In the genomic region with DNA sequence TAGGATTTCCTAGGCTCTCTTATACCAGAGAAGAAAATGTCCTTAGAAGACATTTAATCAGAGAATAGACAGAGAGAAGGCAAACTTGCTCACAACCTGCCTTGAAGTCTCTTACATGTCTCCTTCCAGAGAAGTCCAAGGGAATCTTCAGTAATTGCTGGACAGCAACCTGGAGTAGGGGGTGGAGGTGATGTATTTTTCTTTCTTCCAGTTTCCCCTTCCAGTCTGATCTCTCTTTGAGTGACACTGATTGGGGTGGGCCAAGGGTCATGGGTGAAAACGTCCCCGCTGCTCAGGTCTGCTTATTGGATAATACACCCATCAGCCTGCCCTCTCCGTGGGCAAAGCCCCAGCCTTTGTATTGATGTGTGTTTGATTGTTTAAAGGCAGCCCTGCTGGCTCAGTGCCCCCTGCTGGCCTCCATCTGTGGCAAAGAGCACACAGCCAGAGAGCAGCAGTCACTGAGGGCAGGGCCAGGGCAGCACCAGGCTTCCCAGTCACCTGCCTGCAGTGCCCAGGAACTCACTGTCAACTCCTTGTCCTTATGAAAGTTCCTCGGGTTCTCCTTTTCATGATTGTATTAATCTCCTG, we compare ENCODE assay signal across 8 cellular contexts. TPM values are rescaled to one million over a fixed set of nuclear protein-coding genes. Genes with fewer than 3 reads are reported as not detected.
DNase-seq lines count a peak whose midpoint lies in the region; ATAC-seq, FAIRE-seq and TF ChIP-seq lines count a peak whose summit lies in the region.

No MANE protein-coding gene starts in this region.

- ATAC-seq in activated CD4-positive, alpha-beta T cell treated with anti-CD3 and anti-CD28 coated beads for 36 hours = peak; percentile 84
- no peak for ATAC-seq in GM21786 (IDR thresholded peaks at IDR 0.05; ENCODE audit: unreplicated experiment)
- ATAC-seq in HG03460 (IDR thresholded peaks at IDR 0.05; ENCODE audit: unreplicated experiment) = no peak
- no peak for ATAC-seq in GM21526 (IDR thresholded peaks at IDR 0.05; ENCODE audit: low FRiP score, unreplicated experiment)

- no peak overlapping the region for H3K4me3 Mint-ChIP-seq in activated CD4-positive, alpha-beta T cell treated with anti-CD3 and anti-CD28 coated beads for 36 hours

- CTCF ChIA-PET in activated CD4-positive, alpha-beta T cell treated with anti-CD3 and anti-CD28 coated beads for 36 hours (lab: Charles Lee) = interaction anchor here (0.6 to 2.5 kb wide), 6 partner anchors 125 to 642 kb away, joined by 3 to 14 read pairs (median 3); no protein-coding TSS in a partner anchor
- CTCF ChIA-PET in H1 (lab: Charles Lee; ENCODE audit: partially characterized antibody) = interaction anchor here (0.6 to 1.6 kb wide), 7 partner anchors 12 to 155 kb away, joined by 3 to 5 read pairs (median 3); no protein-coding TSS in a partner anchor

- no peak overlapping the region for H2BK120ac ChIP-seq in H1 (replicated peaks; ENCODE audit: low read depth, low read length)

- H3K27me3 ChIP-seq in BE2C = no peaks in the 10 kb centered on the region
- no peaks in the 10 kb centered on the region for H3K27me3 ChIP-seq in HL-60 (ENCODE audit: insufficient read depth, poor library complexity, severe bottlenecking)
- H3K27me3 ChIP-seq in H1 (replicated peaks in 1 of 4; ENCODE audit: control insufficient read depth in 3 of 4, extremely low read depth in 1 of 4, insufficient read depth in 3 of 4, low read length in 3 of 4) = no peaks in the 10 kb centered on the region
- no peaks in the 10 kb centered on the region for H3K27me3 ChIP-seq in small intestine (ENCODE audit: control insufficient read depth in 2 of 2, insufficient read depth in 2 of 2, low read length in 2 of 2)

- H3K27ac Mint-ChIP-seq in activated CD4-positive, alpha-beta T cell treated with anti-CD3 and anti-CD28 coated beads for 36 hours = no peak overlapping the region

- peaks cover 4% of the 10 kb centered on the region for H3K27me3 Mint-ChIP-seq in activated CD4-positive, alpha-beta T cell treated with anti-CD3 and anti-CD28 coated beads for 36 hours

- H4K20me1 ChIP-seq in H1 (replicated peaks in 1 of 2; ENCODE audit: control insufficient read depth in 1 of 2, insufficient read depth in 2 of 2, low read length in 2 of 2) = no peaks in the 10 kb centered on the region

- no peaks in the 10 kb centered on the region for H3K4me1 Mint-ChIP-seq in activated CD4-positive, alpha-beta T cell treated with anti-CD3 and anti-CD28 coated beads for 36 hours

- no peak overlapping the region for H3K56ac ChIP-seq in H1 (replicated peaks; ENCODE audit: insufficient read length, low read depth, low read length)

- no peak overlapping the region for H4K5ac ChIP-seq in H1 (ENCODE audit: insufficient read length, low read depth, low read length)

- H2BK12ac ChIP-seq in H1 (ENCODE audit: low read depth, low read length) = no peak overlapping the region

- H3K27ac ChIP-seq in HL-60 (replicated peaks) (no peak overlapping the region), H1 (ENCODE audit: low read depth, low read length) (no peak overlapping the region), small intestine (ENCODE audit: low read depth in 1 of 2, low read length in 1 of 2) (peak overlapping the region in 1 of 2 donors; percentile 13)

- H3K4me1 ChIP-seq in BE2C (peaks cover 8% of the 10 kb centered on the region), H1 (replicated peaks in 1 of 4; ENCODE audit: control insufficient read depth in 3 of 4, insufficient read depth in 4 of 4, low read length in 3 of 4) (peaks cover 4 to 13% (median 6%) of the 10 kb centered on the region in 4 experiments; a peak in 6 of 7 replicates), small intestine (ENCODE audit: control insufficient read depth in 2 of 2, insufficient read depth in 1 of 2, low read depth in 1 of 2, low read length in 1 of 2) (peaks cover 14 to 23% of the 10 kb centered on the region in 2 donors)

- no peak overlapping the region for H3K4me3 ChIP-seq in BE2C (ENCODE audit: low read depth, low read length)
- H3K4me3 ChIP-seq in HL-60 (replicated peaks; ENCODE audit: insufficient read depth, low read length) = no peak overlapping the region
- H3K4me3 ChIP-seq in H1 (ENCODE audit: extremely low read depth in 1 of 4, insufficient read depth in 2 of 4, low read depth in 3 of 4, low read length in 4 of 4) = peak overlapping the region in 1 of 4 experiments; percentile 7; a peak in 1 of 8 replicates
- no peak overlapping the region for H3K4me3 ChIP-seq in small intestine (ENCODE audit: low read depth in 1 of 2, low read length in 2 of 2)

- DNase-seq in BE2C (peak; percentile 38), HL-60 (ENCODE audit: low read depth in 1 of 2, low spot score in 1 of 2) (peak in 1 of 2 experiments; percentile 45), H1 (ENCODE audit: low read depth in 1 of 2, low spot score in 2 of 2) (peak in 1 of 2 experiments; percentile 76), small intestine (peak; percentile 81)
- DNase-seq in activated CD4-positive, alpha-beta T cell treated with anti-CD3 and anti-CD28 coated beads for 36 hours = peak; percentile 69

- no peak overlapping the region for H3K4ac ChIP-seq in H1 (replicated peaks; ENCODE audit: insufficient read length, low read depth, low read length)

- no peak overlapping the region for H2BK20ac ChIP-seq in H1 (ENCODE audit: low read length)

- intact Hi-C loops in activated CD4-positive, alpha-beta T cell treated with anti-CD3 and anti-CD28 coated beads for 36 hours (cut with DNase I, micrococcal nuclease) = loop anchor here (1.0 kb wide), 1 partner anchor 145 kb away; no protein-coding TSS in a partner anchor

- H3K18ac ChIP-seq in H1 (ENCODE audit: extremely low read depth, low read length) = no peak overlapping the region

- no peaks in the 10 kb centered on the region for H3K79me1 ChIP-seq in H1 (ENCODE audit: low read depth, low read length)

- H2BK15ac ChIP-seq in H1 (ENCODE audit: low read length) = no peak overlapping the region

- no peak overlapping the region for H3K14ac ChIP-seq in H1 (ENCODE audit: insufficient read length)

- TF ChIP-seq RAD21 in H1 (IDR thresholded peaks at IDR 0.05 in 1 of 2, conservative IDR thresholded peaks at IDR 0.05 in 1 of 2; ENCODE audit: low read depth in 2 of 2, low read length in 2 of 2) = peak; percentile 47 to 57

- H2AFZ ChIP-seq in H1 (ENCODE audit: low read length) = no peak overlapping the region

- POLR2A ChIA-PET in activated CD4-positive, alpha-beta T cell treated with anti-CD3 and anti-CD28 coated beads for 36 hours (lab: Charles Lee) = no interaction called here
- POLR2A ChIA-PET in H1 (lab: Charles Lee; ENCODE audit: partially characterized antibody) = interaction anchor here (0.8 to 1.0 kb wide), 2 partner anchors 35 to 36 kb away, joined by 3 to 4 read pairs; a partner anchor contains a TSS

- H4K8ac ChIP-seq in H1 (ENCODE audit: extremely low read depth, insufficient read depth, low read length) = no peak overlapping the region

- TF ChIP-seq CTCF in BE2C (IDR thresholded peaks at IDR 0.05; ENCODE audit: low read depth, low read length) = peak; percentile 52
- TF ChIP-seq CTCF in HL-60 (IDR thresholded peaks at IDR 0.05; ENCODE audit: insufficient read depth, low read length) = peak; percentile 18
- TF ChIP-seq CTCF in H1 (IDR thresholded peaks at IDR 0.05; ENCODE audit: control extremely low read depth in 1 of 3, insufficient read depth in 1 of 3, low read depth in 1 of 3, low read length in 3 of 3) = peak; percentile 58 to 68 (median 60)

- peak overlapping the region in 1 of 2 experiments; percentile 49; a peak in 3 of 4 replicates for H3K4me2 ChIP-seq in H1 (ENCODE audit: insufficient read depth in 1 of 2, low read depth in 2 of 2, low read length in 2 of 2)

- H3K9me3 ChIP-seq in BE2C = no peaks in the 10 kb centered on the region
- H3K9me3 ChIP-seq in H1 (ENCODE audit: insufficient read depth in 2 of 2, low read depth in 1 of 2, low read length in 1 of 2) = no peaks in the 10 kb centered on the region
- H3K9me3 ChIP-seq in small intestine (ENCODE audit: control insufficient read depth, low read depth) = no peaks in the 10 kb centered on the region

- H3K36me3 Mint-ChIP-seq in activated CD4-positive, alpha-beta T cell treated with anti-CD3 and anti-CD28 coated beads for 36 hours (ENCODE audit: low read depth) = no peaks in the 10 kb centered on the region

- FAIRE-seq in H1 (lab: Jason Lieb, UNC) (no peak), small intestine (lab: Jason Lieb, UNC) (no peak)

- H3K23ac ChIP-seq in H1 (ENCODE audit: insufficient read length) = no peak overlapping the region

- TF ChIP-seq POLR2A in H1 (IDR thresholded peaks at IDR 0.05; ENCODE audit: control extremely low read depth in 1 of 2, low read depth in 2 of 2, low read length in 2 of 2) = no peak

- H2AK5ac ChIP-seq in H1 (ENCODE audit: low read depth, low read length) = no peak overlapping the region

- WGBS in H1 (ENCODE audit: extremely low coverage in 1 of 2, insufficient coverage in 1 of 2, insufficient read length in 1 of 2, insufficient replicate concordance in 2 of 2, low coverage in 1 of 2, low lambda C conversion rate in 2 of 2, missing lambda C conversion rate in 1 of 2), 2 experiments = 60% methylated on average over 4 of the region's 4 CpGs; no CpG with 5 or more reads in 1 of the 2 experiments
- WGBS in small intestine, 3 donors = 30 to 69% (median 46%) methylated on average over 4 of the region's 4 CpGs

- no peak overlapping the region for H4K91ac ChIP-seq in H1 (replicated peaks; ENCODE audit: insufficient read length, low read length)

- H2BK5ac ChIP-seq in H1 (ENCODE audit: low read depth, low read length) = no peak overlapping the region

- no peak for TF ChIP-seq EP300 in H1 (IDR thresholded peaks at IDR 0.05; ENCODE audit: borderline replicate concordance in 1 of 2, low read depth in 2 of 2, low read length in 2 of 2)

- no peak overlapping the region for H3K9ac ChIP-seq in H1 (replicated peaks in 1 of 4; ENCODE audit: extremely low read depth in 1 of 4, low read depth in 3 of 4, low read length in 3 of 4)

- H3K23me2 ChIP-seq in H1 (ENCODE audit: low read depth, low read length) = no peaks in the 10 kb centered on the region

- H3K36me3 ChIP-seq in BE2C = no peaks in the 10 kb centered on the region
- no peaks in the 10 kb centered on the region for H3K36me3 ChIP-seq in H1 (ENCODE audit: control insufficient read depth in 2 of 4, insufficient read depth in 4 of 4, low read length in 3 of 4)
- H3K36me3 ChIP-seq in small intestine (ENCODE audit: control insufficient read depth in 2 of 2, insufficient read depth in 2 of 2, low read length in 2 of 2) = no peaks in the 10 kb centered on the region

- no peaks in the 10 kb centered on the region for H3K9me3 Mint-ChIP-seq in activated CD4-positive, alpha-beta T cell treated with anti-CD3 and anti-CD28 coated beads for 36 hours (ENCODE audit: low read depth)

- H3K79me2 ChIP-seq in H1 (ENCODE audit: control insufficient read depth in 1 of 2, insufficient read depth in 2 of 2, low read length in 2 of 2) = no peaks in the 10 kb centered on the region

RNA-seq across cellular contexts. Expression of a gene that starts 35.7 kb away (rescaled TPM):
- polyA plus RNA-seq in BE2C (2012; ENCODE audit: insufficient read depth, insufficient read length, low read depth) = 252 TPM
- 100 to 1,000 TPM; 116 to 130 TPM for total RNA-seq in activated CD4-positive, alpha-beta T cell treated with anti-CD3 and anti-CD28 coated beads for 36 hours
- 271 and 275 TPM in 2 replicates for total RNA-seq in H1 (2021; fragmentation: NEBNext Ultra II Directional; extraction: Animal tissue kit (Norgen Biotek cat#: 25700))
- polyA plus RNA-seq in H1 (2011; rRNA removed) (86.1 and 108 TPM in 2 replicates), small intestine (100 to 1,000 TPM in 1 of 3 donors, 10 to 100 TPM in 2; 14.8 to 100 (median 21.9) TPM)
- 68.1 TPM for polyA plus RNA-seq in H1 (2011; cell fraction: cytosol; rRNA removed)
- 223 TPM for polyA plus RNA-seq in H1 (2011; cell fraction: nucleus; rRNA removed)
- polyA plus RNA-seq in H1 (2012, experiment 1 of 2) = 156 to 188 TPM (median 182 TPM) in 4 replicates
- polyA plus RNA-seq in H1 (2012, experiment 2 of 2) = 31.3 TPM
- 215 TPM for polyA plus RNA-seq in H1 (2013, experiment 1 of 2)
- 215 TPM for polyA plus RNA-seq in H1 (2013, experiment 2 of 2)
- 236 and 249 TPM in 2 replicates for polyA minus RNA-seq in H1 (2011; rRNA and poly(A)+ RNA removed)
- polyA minus RNA-seq in H1 (2011; cell fraction: cytosol; rRNA and poly(A)+ RNA removed) = 106 TPM
- 156 TPM for polyA minus RNA-seq in H1 (2011; cell fraction: nucleus; rRNA and poly(A)+ RNA removed)
